ENCODE assay signal across 8 cellular contexts in the genomic region with DNA sequence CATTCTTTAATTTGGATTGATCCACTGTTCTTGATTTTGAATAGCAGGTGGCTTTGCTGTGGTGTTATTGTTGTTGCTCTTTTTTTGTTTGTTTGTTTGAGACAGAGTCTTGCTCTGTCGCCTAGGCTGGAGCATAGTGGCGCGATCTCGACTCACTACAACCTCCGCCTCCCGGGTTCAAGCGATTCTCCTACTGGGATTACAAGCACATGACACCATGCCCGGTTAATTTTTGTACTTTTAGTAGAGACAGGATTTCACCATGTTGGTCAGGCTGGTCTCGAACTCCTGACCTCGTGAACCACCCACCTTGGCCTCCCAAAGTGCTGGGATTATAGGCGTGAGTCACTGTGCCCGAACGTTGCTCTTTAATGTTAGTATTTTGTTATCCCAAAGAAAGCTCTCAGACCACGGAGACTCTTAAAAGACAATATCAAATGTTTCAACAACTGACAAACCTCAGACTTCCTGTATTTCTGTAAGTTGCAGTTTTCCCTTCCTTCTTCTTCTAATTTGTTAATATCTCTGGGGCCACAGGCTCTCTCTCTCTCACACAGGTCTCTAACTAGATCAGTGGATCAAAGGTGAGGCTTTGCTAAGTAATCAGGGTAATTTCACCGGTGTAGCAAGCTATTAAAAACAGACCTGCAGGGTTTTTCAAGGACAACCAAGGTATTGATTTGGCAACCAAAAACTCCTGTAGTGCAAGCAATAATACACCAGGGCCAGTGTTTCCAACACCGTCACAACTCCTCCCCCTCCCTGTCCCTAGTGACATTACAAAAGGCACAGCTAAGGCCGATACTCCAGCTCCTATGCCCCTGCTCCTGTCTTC. TPM values are rescaled to one million over a fixed set of nuclear protein-coding genes. Genes with fewer than 3 reads are reported as not detected.
DNase-seq lines count a peak whose midpoint lies in the region; ATAC-seq and TF ChIP-seq lines count a peak whose summit lies in the region.

No MANE protein-coding gene starts in this region.

- ATAC-seq in GM18909 (IDR thresholded peaks at IDR 0.05; ENCODE audit: poor library complexity, unreplicated experiment) (peak; percentile 60), HG03354 (IDR thresholded peaks at IDR 0.05; ENCODE audit: poor library complexity, severe bottlenecking, unreplicated experiment) (peak; percentile 66)
- ATAC-seq in stimulated activated memory B cell treated with anti-CD40 and anti-IgM and Interleukin-4, amounts not matched to agents 10 μg/mL and 1 μg/mL and 100 μg/mL, for 72 hours, result peak; percentile 78

- peak overlapping the region; percentile 89 for H3K27ac Mint-ChIP-seq in stimulated activated memory B cell treated with anti-CD40 and anti-IgM and Interleukin-4, amounts not matched to agents 10 μg/mL and 1 μg/mL and 100 μg/mL, for 72 hours

- H3K27me3 ChIP-seq in ACC112 (ENCODE audit: insufficient read depth, low read length) (no peaks in the 10 kb centered on the region), SJSA1 (replicated peaks) (no peaks in the 10 kb centered on the region), ascending aorta (no peaks in the 10 kb centered on the region)

- no peaks in the 10 kb centered on the region for H3K36me3 Mint-ChIP-seq in stimulated activated memory B cell treated with anti-CD40 and anti-IgM and Interleukin-4, amounts not matched to agents 10 μg/mL and 1 μg/mL and 100 μg/mL, for 72 hours

- no peak for TF ChIP-seq CTCF in ascending aorta (IDR thresholded peaks at IDR 0.05)

- no peaks in the 10 kb centered on the region for H3K36me3 ChIP-seq in ACC112 (ENCODE audit: insufficient read depth, low read length)
- H3K36me3 ChIP-seq in SJSA1, result no peaks in the 10 kb centered on the region
- no peaks in the 10 kb centered on the region for H3K36me3 ChIP-seq in ascending aorta

- peaks cover 42% of the 10 kb centered on the region for H3K4me1 Mint-ChIP-seq in stimulated activated memory B cell treated with anti-CD40 and anti-IgM and Interleukin-4, amounts not matched to agents 10 μg/mL and 1 μg/mL and 100 μg/mL, for 72 hours

- DNase-seq in SJSA1 (ENCODE audit: low read depth in 1 of 2, low spot score in 2 of 2), result peak; percentile 73 to 91
- peak; percentile 77 for DNase-seq in amniotic epithelial cell (ENCODE audit: low read depth)
- peak; percentile 81 for DNase-seq in islet precursor cell
- no peak for DNase-seq in ascending aorta (ENCODE audit: low spot score in 2 of 2)

- peak overlapping the region; percentile 34 for H3K4me3 ChIP-seq in ACC112 (ENCODE audit: low read depth, low read length)
- H3K4me3 ChIP-seq in SJSA1, result no peak overlapping the region
- no peak overlapping the region for H3K4me3 ChIP-seq in ascending aorta

- no peaks in the 10 kb centered on the region for H3K27me3 Mint-ChIP-seq in stimulated activated memory B cell treated with anti-CD40 and anti-IgM and Interleukin-4, amounts not matched to agents 10 μg/mL and 1 μg/mL and 100 μg/mL, for 72 hours

- H3K9me3 Mint-ChIP-seq in stimulated activated memory B cell treated with anti-CD40 and anti-IgM and Interleukin-4, amounts not matched to agents 10 μg/mL and 1 μg/mL and 100 μg/mL, for 72 hours, result no peaks in the 10 kb centered on the region

- H3K79me2 ChIP-seq in ACC112 (ENCODE audit: control insufficient read depth, insufficient read depth, low read length, unreplicated experiment), result no peaks in the 10 kb centered on the region

- H3K27ac ChIP-seq in ACC112 (ENCODE audit: low read depth, low read length) (peak overlapping the region; percentile 92), SJSA1 (peak overlapping the region; percentile 92), ascending aorta (peak overlapping the region in 1 of 2 donors; percentile 23)

- H2AFZ ChIP-seq in ACC112 (ENCODE audit: low read length, unreplicated experiment), result peak overlapping the region; percentile 69

- intact Hi-C loops in ascending aorta (cut with DNase I), result no loop called here

- H3K9me3 ChIP-seq in SJSA1 (replicated peaks) (no peaks in the 10 kb centered on the region), ascending aorta (no peaks in the 10 kb centered on the region)

- H3K4me1 ChIP-seq in ACC112 (ENCODE audit: control insufficient read depth, insufficient read depth, low read length, unreplicated experiment) (peaks cover 11% of the 10 kb centered on the region), SJSA1 (replicated peaks) (peaks cover 19% of the 10 kb centered on the region), ascending aorta (no peaks in the 10 kb centered on the region)

- H3K4me3 Mint-ChIP-seq in stimulated activated memory B cell treated with anti-CD40 and anti-IgM and Interleukin-4, amounts not matched to agents 10 μg/mL and 1 μg/mL and 100 μg/mL, for 72 hours, result peak overlapping the region; percentile 66

RNA-seq across cellular contexts. Expression of gene ZNF217, which starts 48.8 kb away (rescaled TPM):
- total RNA-seq in SJSA1 (2014; rRNA removed; shearing (Covaris generic)), result 7.7 and 14.1 TPM in 2 replicates
- total RNA-seq in ascending aorta, result 8.9 TPM

Comparison
In these comparisons a context has a peak if more than half of its experiments do, and no peak if none do; other contexts are left out.
1. DNase-seq: peak in SJSA1 (2 of 2), amniotic epithelial cell (single experiment) and islet precursor cell (single experiment); none in ascending aorta (0 of 2).
2. Peak in every context shown above with its lines, with median percentiles within 50 percentile points of each other: ATAC-seq.